5 cellular contexts compared by ENCODE assay signal in the genomic region with DNA sequence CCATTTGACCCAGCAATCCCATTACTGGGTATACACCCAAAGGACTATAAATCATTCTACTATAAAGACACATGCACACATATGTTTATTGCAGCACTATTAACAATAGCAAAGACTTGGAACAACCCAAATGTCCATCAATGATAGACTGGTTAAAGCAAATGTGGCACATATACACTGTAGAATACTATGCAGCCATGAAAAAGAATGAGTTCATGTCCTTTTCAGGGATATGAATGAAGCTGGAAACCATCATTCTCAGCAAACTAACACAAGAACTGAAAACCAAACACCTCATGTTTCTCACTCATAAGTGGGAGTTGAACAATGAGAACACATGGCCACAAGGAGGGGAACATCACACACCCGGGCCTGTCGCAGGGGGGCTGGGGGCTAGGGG. TPM values are rescaled to one million over a fixed set of nuclear protein-coding genes. Genes with fewer than 3 reads are reported as not detected.
"Had no signal": no experiment of that assay in that cellular context is flagged by ENCODE, and none has a peak within 500 bp of the region (broad histone marks: within the 10 kb centered on the region; RNA-seq: fewer than 3 reads in every experiment).

No MANE protein-coding gene starts in this region.

RNA-seq across cellular contexts. Expression of gene CWH43, which starts 2.1 kb away (rescaled TPM):
- total RNA-seq: subcutaneous adipose tissue, temporal lobe, thoracic aorta, tibial nerve, upper lobe of right lung had no signal
